In the genomic region with DNA sequence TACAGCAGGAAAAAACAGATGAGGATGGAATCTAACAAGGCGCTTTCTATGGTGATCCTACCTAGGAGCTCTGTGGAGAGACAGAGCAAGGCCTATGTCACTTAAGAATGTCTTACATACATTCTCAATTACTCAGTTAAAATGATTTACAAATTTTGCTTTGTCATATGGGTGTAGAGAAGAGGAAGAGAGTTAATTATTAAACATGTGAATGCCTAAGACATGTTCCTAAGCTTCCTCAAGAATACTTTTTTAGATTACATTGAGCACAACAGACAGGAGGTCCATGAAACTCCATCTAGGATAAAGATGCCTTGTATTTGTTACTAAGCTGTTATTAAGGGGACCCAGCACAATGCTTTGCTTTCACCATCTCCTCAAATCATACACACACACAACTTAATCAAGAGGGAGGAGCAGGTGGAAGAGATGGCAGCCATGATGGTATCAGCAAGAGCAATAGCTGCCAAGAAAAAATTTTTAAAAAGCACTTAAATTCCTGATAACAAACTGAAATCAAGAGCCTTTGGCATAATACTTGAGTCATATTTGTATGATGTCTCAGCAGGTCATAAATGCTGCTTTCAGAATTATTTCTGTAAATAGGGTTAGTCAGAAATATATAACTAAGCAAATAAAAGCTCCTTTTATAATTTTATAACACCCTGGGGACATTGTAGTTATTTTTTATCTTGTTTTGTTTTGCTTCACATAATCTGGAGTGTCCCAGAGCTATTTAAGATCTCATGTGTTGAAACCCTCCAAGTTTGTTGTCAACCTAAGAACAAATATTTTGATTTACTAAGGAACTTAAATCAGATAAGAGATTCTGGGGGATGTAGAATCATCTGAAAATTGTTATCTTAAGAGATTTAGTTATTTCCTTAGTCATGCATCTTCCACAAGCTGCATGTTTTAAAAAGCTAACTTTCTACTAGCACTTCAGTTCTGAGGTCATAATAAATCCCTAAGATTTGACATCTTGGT, we compare ENCODE assay signal across 15 cellular contexts.
DNase-seq lines count a peak whose midpoint lies in the region; ATAC-seq and TF ChIP-seq lines count a peak whose summit lies in the region.
"Had no signal": no experiment of that assay in that cellular context is flagged by ENCODE, and none has a peak within 500 bp of the region (broad histone marks: within the 10 kb centered on the region; RNA-seq: fewer than 3 reads in every experiment).

No MANE protein-coding gene starts in this region.

- H4K91ac ChIP-seq in trophoblast cell (ENCODE audit: low read depth, low read length) = no peak overlapping the region

- no peak overlapping the region for H3K14ac ChIP-seq in trophoblast cell (ENCODE audit: low read length)

- H3K4me3 ChIP-seq in PC-3 (ENCODE audit: low read length) (no peak overlapping the region), fibroblast of villous mesenchyme (ENCODE audit: low read depth, low read length) (no peak overlapping the region), trophoblast cell (ENCODE audit: low read depth, low read length) (no peak overlapping the region)
- H3K4me3 ChIP-seq: dorsolateral prefrontal cortex, Peyer's patch had no signal

- peaks cover 51% of the 10 kb centered on the region for H3K4me1 ChIP-seq in PC-3 (ENCODE audit: insufficient read depth, low read length)
- no peaks in the 10 kb centered on the region for H3K4me1 ChIP-seq in trophoblast cell (ENCODE audit: control insufficient read depth in 1 of 2, insufficient read depth in 2 of 2, low read length in 2 of 2)

- no peaks in the 10 kb centered on the region for H4K20me1 ChIP-seq in PC-3 (ENCODE audit: low read length)

- BruUV-seq in PC-3 (replicated peaks; lab: Mats Ljungman, UMichigan) = no TSS peak

- no peak overlapping the region for H3K4ac ChIP-seq in trophoblast cell (ENCODE audit: low read depth, low read length)

- CTCF ChIA-PET in PC-3 (lab: Charles Lee) = interaction anchor here (0.6 kb wide), 1 partner anchor 145 kb away, joined by 3 read pairs; no protein-coding TSS in a partner anchor

- H3K9ac ChIP-seq in PC-3 (ENCODE audit: low read length) = peak overlapping the region; percentile 69
- H3K9ac ChIP-seq in trophoblast cell (ENCODE audit: low read length) = no peak overlapping the region

- no peak overlapping the region for H2AFZ ChIP-seq in PC-3 (ENCODE audit: low read length)
- H2AFZ ChIP-seq in trophoblast cell (ENCODE audit: insufficient read depth, low read length, poor library complexity) = no peak overlapping the region

- DNase-seq in DMS79 (lab: John Stamatoyannopoulos, UW) (peak; percentile 73), PC-3 (peak; percentile 95), fibroblast of villous mesenchyme (ENCODE audit: low read depth) (peak; percentile 86), trophoblast cell (peak; percentile 9 to 71), Right ventricle myocardium superior (no peak)
- DNase-seq: activated T-cell treated with anti-CD3 and anti-CD28 coated beads, Interleukin-2, amount 50 U/mL, for 72 hours; CD4-positive, CD25-positive, alpha-beta regulatory T cell; dorsolateral prefrontal cortex; NCI-H2227 treated with DMSO at 0.1 percent for 48 hours; Peyer's patch; retina; stimulated activated CD4-positive, alpha-beta T cell treated with anti-CD3 and anti-CD28 coated beads, Interleukin-2, amount 100 ng/mL, for 48 hours; T-helper 2 cell had no signal

- WGBS in trophoblast cell (ENCODE audit: extremely low coverage, insufficient coverage, insufficient read length) = no CpG with 5 or more reads among the region's 1 CpG

- H3K18ac ChIP-seq in trophoblast cell (ENCODE audit: low read length) = no peak overlapping the region

- H3K79me2 ChIP-seq in PC-3 (ENCODE audit: low read length) (no peaks in the 10 kb centered on the region), trophoblast cell (ENCODE audit: control insufficient read depth, insufficient read depth, low read length, poor library complexity) (no peaks in the 10 kb centered on the region)

- intact Hi-C loops in PC-3 (cut with micrococcal nuclease) (loop anchor here (1.0 to 10.0 kb wide), 4 partner anchors 41 to 415 kb away; a partner anchor contains a TSS), Right ventricle myocardium superior (cut with DNase I) (no loop called here)

- no peaks in the 10 kb centered on the region for H3K79me1 ChIP-seq in trophoblast cell (ENCODE audit: low read length)

- H3K9me3 ChIP-seq in PC-3 (ENCODE audit: low read length) (no peaks in the 10 kb centered on the region), trophoblast cell (ENCODE audit: insufficient read depth, low read depth, low read length) (no peaks in the 10 kb centered on the region)
- H3K9me3 ChIP-seq: Peyer's patch had no signal

- H3K27ac ChIP-seq in PC-3 (ENCODE audit: low read length) = peak overlapping the region; percentile 95
- no peak overlapping the region for H3K27ac ChIP-seq in trophoblast cell (ENCODE audit: low read depth, low read length)
- H3K27ac ChIP-seq: dorsolateral prefrontal cortex had no signal

- no peak overlapping the region for H2BK12ac ChIP-seq in trophoblast cell (ENCODE audit: low read length)

- no peaks in the 10 kb centered on the region for H3K9me2 ChIP-seq in PC-3 (replicated peaks; ENCODE audit: low read length)

- H4K12ac ChIP-seq in trophoblast cell (ENCODE audit: low read depth, low read length) = no peak overlapping the region

- H3K36me3 ChIP-seq in PC-3 (ENCODE audit: low read depth, low read length) (no peaks in the 10 kb centered on the region), trophoblast cell (ENCODE audit: control insufficient read depth in 1 of 2, insufficient read depth in 2 of 2, low read length in 2 of 2) (no peaks in the 10 kb centered on the region)
- H3K36me3 ChIP-seq: Peyer's patch had no signal

- H2BK120ac ChIP-seq in trophoblast cell (ENCODE audit: insufficient read depth, low read length, poor library complexity) = no peak overlapping the region

- H2BK5ac ChIP-seq in trophoblast cell (ENCODE audit: low read depth, low read length, poor library complexity) = no peak overlapping the region

- POLR2A ChIA-PET in PC-3 (lab: Charles Lee; ENCODE audit: unreplicated experiment) = interaction anchor here (0.6 to 1.3 kb wide), 3 partner anchors 70 to 365 kb away, joined by 5 to 13 read pairs (median 6); a partner anchor contains a TSS

- H3K23ac ChIP-seq in trophoblast cell (ENCODE audit: low read length) = no peak overlapping the region

- TF ChIP-seq CTCF in PC-3 (conservative IDR thresholded peaks at IDR 0.05; ENCODE audit: low read depth, low read length) (no peak), fibroblast of villous mesenchyme (IDR thresholded peaks at IDR 0.05; ENCODE audit: insufficient read depth, low read depth, low read length) (no peak)

- H3F3A ChIP-seq in PC-3 (ENCODE audit: low read length, unreplicated experiment) = peaks cover 8% of the 10 kb centered on the region

- no peaks in the 10 kb centered on the region for H3K27me3 ChIP-seq in PC-3 (ENCODE audit: low read length)
- H3K27me3 ChIP-seq in trophoblast cell (ENCODE audit: insufficient read depth, low read length) = no peaks in the 10 kb centered on the region
- H3K27me3 ChIP-seq: dorsolateral prefrontal cortex, Peyer's patch had no signal

- H2AK5ac ChIP-seq in trophoblast cell (ENCODE audit: low read length) = no peak overlapping the region

- H3K4me2 ChIP-seq in PC-3 (ENCODE audit: low read length) (peak overlapping the region; percentile 65), trophoblast cell (ENCODE audit: low read length) (no peak overlapping the region)

- ATAC-seq in PC-3 (peak; percentile 63), HG02885 (IDR thresholded peaks at IDR 0.05; ENCODE audit: poor library complexity, unreplicated experiment) (no peak), GM19455 (IDR thresholded peaks at IDR 0.05; ENCODE audit: unreplicated experiment) (no peak), Right ventricle myocardium superior (ENCODE audit: poor library complexity) (no peak)
- ATAC-seq: activated T-cell treated with anti-CD3 and anti-CD28 coated beads, Interleukin-2, amount 50 U/mL, for 72 hours had no signal

- H4K8ac ChIP-seq in trophoblast cell (ENCODE audit: low read depth, low read length) = no peak overlapping the region
